Comparison of ENCODE assay signal across 29 cellular contexts in genomic region chr13:31912641-31913401, GRCh38.
DNase-seq lines count a peak whose midpoint lies in the region; ATAC-seq, FAIRE-seq and TF ChIP-seq lines count a peak whose summit lies in the region.
"Had no signal": no experiment of that assay in that cellular context is flagged by ENCODE, and none has a peak within 500 bp of the region (broad histone marks: within the 10 kb centered on the region; RNA-seq: fewer than 3 reads in every experiment).

No MANE protein-coding gene starts in this region.

- no peaks in the 10 kb centered on the region for H3K4me1 ChIP-seq in colonic mucosa

- no peaks in the 10 kb centered on the region for H3K27me3 ChIP-seq in colonic mucosa
- H3K27me3 ChIP-seq: neutrophil, spleen, tibial artery had no signal

- intact Hi-C loops in colonic mucosa (cut with DNase I), result loop anchor here (5.0 to 10.0 kb wide), 2 partner anchors 102 to 399 kb away; no protein-coding TSS in a partner anchor
- intact Hi-C loops in left cardiac atrium (cut with DNase I), result loop anchor here (5.0 to 10.0 kb wide), 3 partner anchors 92 to 402 kb away; partner anchors contain the start of genes BRCA2 (in 1 of the 2) and ZAR1L (in 1 of the 2)

- no peak for TF ChIP-seq CTCF in AG10803 (conservative IDR thresholded peaks at IDR 0.05; ENCODE audit: low read length)
- TF ChIP-seq CTCF in D721Med (IDR thresholded peaks at IDR 0.05; ENCODE audit: insufficient read depth, missing control alignments), result no peak
- TF ChIP-seq CTCF in glutamatergic neuron (IDR thresholded peaks at IDR 0.05; ENCODE audit: partially characterized antibody, unreplicated experiment), result no peak
- no peak for TF ChIP-seq CTCF in colonic mucosa (IDR thresholded peaks at IDR 0.05)

- no peak overlapping the region for H3K27ac ChIP-seq in colonic mucosa
- H3K27ac ChIP-seq: neutrophil, spleen, tibial artery had no signal

- DNase-seq in AG10803 (ENCODE audit: low read depth) (peak; percentile 46), D721Med (ENCODE audit: insufficient read length, low spot score) (no peak), SK-N-DZ (ENCODE audit: low spot score) (peak; percentile 54), glutamatergic neuron (no peak), colonic mucosa (no peak), left cardiac atrium (no peak)
- DNase-seq in stimulated activated CD4-positive, alpha-beta T cell treated with anti-CD3 and anti-CD28 coated beads, Interleukin-4, amount 100 ng/mL, for 1 hour, result no peak
- DNase-seq: activated CD4-positive, alpha-beta T cell treated with anti-CD3 and anti-CD28 coated beads for 36 hours; activated CD8-positive, alpha-beta T cell treated with anti-CD3 and anti-CD28 coated beads for 36 hours; activated effector memory CD4-positive, alpha-beta T cell treated with Interleukin-2 at 50 U/mL for 16 hours; anterior cingulate cortex; COR-L47; effector memory CD4-positive, alpha-beta T cell; Karpas-422; left ventricle myocardium superior; NCI-H1417 treated with DMSO at 0.1 percent for 48 hours; NCI-H2081 treated with DMSO at 0.1 percent for 48 hours; posterior cingulate gyrus; right cardiac atrium; spleen; stimulated activated CD4-positive, alpha-beta T cell treated with anti-CD3 and anti-CD28 coated beads, Interleukin-2, amount 100 ng/mL, for 48 hours; tibial artery had no signal

- peaks cover 6% of the 10 kb centered on the region for H3K27me3 Mint-ChIP-seq in glutamatergic neuron (ENCODE audit: unreplicated experiment)
- H3K27me3 Mint-ChIP-seq: activated CD4-positive, alpha-beta T cell treated with anti-CD3 and anti-CD28 coated beads for 36 hours; activated CD8-positive, alpha-beta T cell treated with anti-CD3 and anti-CD28 coated beads for 36 hours; activated naive CD8-positive, alpha-beta T cell; B cell had no signal

- peak; percentile 87 for FAIRE-seq in D721Med (lab: Jason Lieb, UNC)
- FAIRE-seq: colon, islet of Langerhans had no signal

- no peak overlapping the region for H3K9ac ChIP-seq in colonic mucosa (ENCODE audit: low read depth in 2 of 2, low read length in 2 of 2)

- no peaks in the 10 kb centered on the region for H3K36me3 Mint-ChIP-seq in glutamatergic neuron (ENCODE audit: unreplicated experiment)
- H3K36me3 Mint-ChIP-seq: activated naive CD8-positive, alpha-beta T cell had no signal

- no peaks in the 10 kb centered on the region for H3K9me3 ChIP-seq in colonic mucosa
- H3K9me3 ChIP-seq: neutrophil, spleen, tibial artery had no signal

- H3K4me1 Mint-ChIP-seq in glutamatergic neuron (ENCODE audit: low read depth, unreplicated experiment), result peaks cover 37% of the 10 kb centered on the region
- H3K4me1 Mint-ChIP-seq: activated CD4-positive, alpha-beta T cell treated with anti-CD3 and anti-CD28 coated beads for 36 hours had no signal

- H3K27ac Mint-ChIP-seq in glutamatergic neuron (ENCODE audit: unreplicated experiment), result peak overlapping the region; percentile 54
- H3K27ac Mint-ChIP-seq: activated CD4-positive, alpha-beta T cell treated with anti-CD3 and anti-CD28 coated beads for 36 hours; activated CD8-positive, alpha-beta T cell treated with anti-CD3 and anti-CD28 coated beads for 36 hours; activated naive CD8-positive, alpha-beta T cell; B cell had no signal

- H3K4me3 ChIP-seq in AG10803 (ENCODE audit: low read length) (no peak overlapping the region), colonic mucosa (no peak overlapping the region)
- H3K4me3 ChIP-seq: spleen, tibial artery had no signal

- H3K4me3 Mint-ChIP-seq in glutamatergic neuron (ENCODE audit: unreplicated experiment), result peak overlapping the region; percentile 28
- H3K4me3 Mint-ChIP-seq: activated CD4-positive, alpha-beta T cell treated with anti-CD3 and anti-CD28 coated beads for 36 hours; activated CD8-positive, alpha-beta T cell treated with anti-CD3 and anti-CD28 coated beads for 36 hours; activated naive CD8-positive, alpha-beta T cell; B cell had no signal

- H3K36me3 ChIP-seq in colonic mucosa, result no peaks in the 10 kb centered on the region
- H3K36me3 ChIP-seq: neutrophil, spleen, tibial artery had no signal

- ATAC-seq in left cardiac atrium (no peak), GM21737 (IDR thresholded peaks at IDR 0.05; ENCODE audit: unreplicated experiment) (no peak)
- ATAC-seq: activated CD4-positive, alpha-beta T cell treated with anti-CD3 and anti-CD28 coated beads for 36 hours; activated CD8-positive, alpha-beta T cell treated with anti-CD3 and anti-CD28 coated beads for 36 hours; HCT116; left ventricle myocardium superior; right cardiac atrium had no signal

- no peaks in the 10 kb centered on the region for H3K9me3 Mint-ChIP-seq in glutamatergic neuron (ENCODE audit: unreplicated experiment)
- H3K9me3 Mint-ChIP-seq: activated CD8-positive, alpha-beta T cell treated with anti-CD3 and anti-CD28 coated beads for 36 hours had no signal

Comparison
In these comparisons a context has a peak if more than half of its experiments do, and no peak if none do; other contexts are left out.
1. DNase-seq: peak in AG10803 (single experiment) and SK-N-DZ (single experiment); none in D721Med (single experiment), glutamatergic neuron (single experiment), colonic mucosa (single experiment), left cardiac atrium (single experiment) and stimulated activated CD4-positive, alpha-beta T cell treated with anti-CD3 and anti-CD28 coated beads, Interleukin-4, amount 100 ng/mL, for 1 hour (single experiment).